ENCODE assay signal across 19 cellular contexts in genomic region chr10:11748866-11749265, GRCh38. TPM values are rescaled to one million over a fixed set of nuclear protein-coding genes. Genes with fewer than 3 reads are reported as not detected.
DNase-seq lines count a peak whose midpoint lies in the region; TF ChIP-seq lines count a peak whose summit lies in the region.
"Had no signal": no experiment of that assay in that cellular context is flagged by ENCODE, and none has a peak within 500 bp of the region (broad histone marks: within the 10 kb centered on the region; RNA-seq: fewer than 3 reads in every experiment).

No MANE protein-coding gene starts in this region.

- peak overlapping the region; percentile 21 for H3K27ac ChIP-seq in neutrophil
- H3K27ac ChIP-seq in spleen = peak overlapping the region in 2 of 8 donors; percentile 88 to 89
- H3K27ac ChIP-seq: 22Rv1; A549; BLaER1 treated with 17β-estradiol and CSF1 and Interleukin-3, amounts not matched to agents 10 nM and 100 nM had no signal

- WGBS in spleen, 5 donors = 75 to 79% (median 77%) methylated on average over 5 of the region's 5 CpGs

- peaks cover 20% of the 10 kb centered on the region for H3K36me3 ChIP-seq in neutrophil
- peaks cover 0 to 49% (median 4%) of the 10 kb centered on the region in 6 donors for H3K36me3 ChIP-seq in spleen

- H3K9me3 ChIP-seq in neutrophil (no peaks in the 10 kb centered on the region), spleen (no peaks in the 10 kb centered on the region)
- H3K9me3 ChIP-seq: A549; BLaER1 treated with 17β-estradiol and CSF1 and Interleukin-3, amounts not matched to agents 10 nM and 100 nM had no signal

- peaks cover 33 to 35% of the 10 kb centered on the region in 2 experiments for H3K4me1 ChIP-seq in neutrophil (ENCODE audit: control insufficient read depth in 1 of 2, insufficient read depth in 1 of 2, low read depth in 1 of 2, low read length in 1 of 2)
- H3K4me1 ChIP-seq in spleen = peaks cover 0 to 41% (median 4%) of the 10 kb centered on the region in 6 donors
- H3K4me1 ChIP-seq: A549 had no signal

- no peaks in the 10 kb centered on the region for H3K9me3 Mint-ChIP-seq in activated CD4-positive, alpha-beta memory T cell treated with anti-CD3 and anti-CD28 coated beads for 36 hours
- H3K9me3 Mint-ChIP-seq in activated CD4-positive, alpha-beta memory T cell treated with anti-CD3 and anti-CD28 coated beads, Interleukin-2, amount 10 ng/mL, durations not matched to agents 7 days and 5 days = no peaks in the 10 kb centered on the region
- H3K9me3 Mint-ChIP-seq: CD8-positive, alpha-beta T cell; H9 had no signal

- DNase-seq in activated CD4-positive, alpha-beta memory T cell treated with anti-CD3 and anti-CD28 coated beads for 36 hours = peak; percentile 1
- DNase-seq in activated CD4-positive, alpha-beta memory T cell treated with anti-CD3 and anti-CD28 coated beads, Interleukin-2, amount 10 ng/mL, durations not matched to agents 7 days and 5 days = no peak
- DNase-seq in spleen (peak; percentile 22), NCI-H345 (lab: John Stamatoyannopoulos, UW) (no peak), superior temporal gyrus (ENCODE audit: extremely low spot score) (no peak), AG08396 (ENCODE audit: low spot score) (no peak)
- DNase-seq: CD8-positive, alpha-beta T cell; DMS 273 treated with DMSO at 0.1 percent for 48 hours; DMS53; DND-41; EL; IMR-90 had no signal

- H3K4me3 Mint-ChIP-seq in activated CD4-positive, alpha-beta memory T cell treated with anti-CD3 and anti-CD28 coated beads for 36 hours = no peak overlapping the region
- no peak overlapping the region for H3K4me3 Mint-ChIP-seq in activated CD4-positive, alpha-beta memory T cell treated with anti-CD3 and anti-CD28 coated beads, Interleukin-2, amount 10 ng/mL, durations not matched to agents 7 days and 5 days
- H3K4me3 Mint-ChIP-seq: B cell; CD8-positive, alpha-beta T cell; H9 had no signal

- TF ChIP-seq POLR2A in spleen (IDR thresholded peaks at IDR 0.05) = no peak

- H3K27me3 ChIP-seq in neutrophil (peaks cover 6% of the 10 kb centered on the region), spleen (replicated peaks in 1 of 7) (no peaks in the 10 kb centered on the region)
- H3K27me3 ChIP-seq: BLaER1 treated with 17β-estradiol and CSF1 and Interleukin-3, amounts not matched to agents 10 nM and 100 nM had no signal

- H3K4me1 Mint-ChIP-seq in activated CD4-positive, alpha-beta memory T cell treated with anti-CD3 and anti-CD28 coated beads for 36 hours (ENCODE audit: low read depth) = no peaks in the 10 kb centered on the region
- H3K4me1 Mint-ChIP-seq in activated CD4-positive, alpha-beta memory T cell treated with anti-CD3 and anti-CD28 coated beads, Interleukin-2, amount 10 ng/mL, durations not matched to agents 7 days and 5 days = no peaks in the 10 kb centered on the region
- H3K4me1 Mint-ChIP-seq: B cell, H9 had no signal

- POLR2A ChIA-PET in activated CD4-positive, alpha-beta memory T cell treated with anti-CD3 and anti-CD28 coated beads for 36 hours (lab: Charles Lee) = no interaction called here
- POLR2A ChIA-PET in activated CD4-positive, alpha-beta memory T cell treated with anti-CD3 and anti-CD28 coated beads, Interleukin-2, amount 10 ng/mL, durations not matched to agents 7 days and 5 days (lab: Charles Lee) = no interaction called here

- intact Hi-C loops in activated CD4-positive, alpha-beta memory T cell treated with anti-CD3 and anti-CD28 coated beads for 36 hours (cut with micrococcal nuclease) = no loop called here
- intact Hi-C loops in spleen (cut with DNase I; ENCODE audit: low total_unique reads) = no loop called here

- no peaks in the 10 kb centered on the region for H3K36me3 Mint-ChIP-seq in activated CD4-positive, alpha-beta memory T cell treated with anti-CD3 and anti-CD28 coated beads for 36 hours
- H3K36me3 Mint-ChIP-seq in activated CD4-positive, alpha-beta memory T cell treated with anti-CD3 and anti-CD28 coated beads, Interleukin-2, amount 10 ng/mL, durations not matched to agents 7 days and 5 days (ENCODE audit: low read depth) = no peaks in the 10 kb centered on the region

- H3K4me3 ChIP-seq in neutrophil (ENCODE audit: low read depth in 1 of 2, low read length in 1 of 2) = no peak overlapping the region
- no peak overlapping the region for H3K4me3 ChIP-seq in spleen
- H3K4me3 ChIP-seq: A549; BLaER1 treated with 17β-estradiol and CSF1 and Interleukin-3, amounts not matched to agents 10 nM and 100 nM; GM12878 had no signal

- TF ChIP-seq CTCF in neutrophil (IDR thresholded peaks at IDR 0.05) = no peak
- TF ChIP-seq CTCF in spleen (IDR thresholded peaks at IDR 0.05 in 8 of 11, conservative IDR thresholded peaks at IDR 0.05 in 3 of 11) = no peak

- CTCF ChIA-PET in activated CD4-positive, alpha-beta memory T cell treated with anti-CD3 and anti-CD28 coated beads for 36 hours (lab: Charles Lee) = interaction anchor here (2.0 kb wide), 1 partner anchor 9 kb away, joined by 10 read pairs; no protein-coding TSS in a partner anchor
- CTCF ChIA-PET in activated CD4-positive, alpha-beta memory T cell treated with anti-CD3 and anti-CD28 coated beads, Interleukin-2, amount 10 ng/mL, durations not matched to agents 7 days and 5 days (lab: Charles Lee) = interaction anchor here (2.5 kb wide), 1 partner anchor 9 kb away, joined by 9 read pairs; no protein-coding TSS in a partner anchor

- H3K27ac Mint-ChIP-seq in activated CD4-positive, alpha-beta memory T cell treated with anti-CD3 and anti-CD28 coated beads for 36 hours = no peak overlapping the region
- H3K27ac Mint-ChIP-seq in activated CD4-positive, alpha-beta memory T cell treated with anti-CD3 and anti-CD28 coated beads, Interleukin-2, amount 10 ng/mL, durations not matched to agents 7 days and 5 days = no peak overlapping the region
- H3K27ac Mint-ChIP-seq: B cell; CD8-positive, alpha-beta T cell; H9 had no signal

- H3K27me3 Mint-ChIP-seq in activated CD4-positive, alpha-beta memory T cell treated with anti-CD3 and anti-CD28 coated beads for 36 hours = no peaks in the 10 kb centered on the region
- H3K27me3 Mint-ChIP-seq in activated CD4-positive, alpha-beta memory T cell treated with anti-CD3 and anti-CD28 coated beads, Interleukin-2, amount 10 ng/mL, durations not matched to agents 7 days and 5 days = peaks cover 17% of the 10 kb centered on the region
- H3K27me3 Mint-ChIP-seq: B cell had no signal

RNA-seq across cellular contexts. Expression of gene ECHDC3, which starts 6.7 kb away (rescaled TPM):
- 1 to 10 TPM in 1 of 2 experiments, under 1 TPM in 1; 0.76 to 1.4 TPM for total RNA-seq in activated CD4-positive, alpha-beta memory T cell treated with anti-CD3 and anti-CD28 coated beads for 36 hours
- not detected for total RNA-seq in activated CD4-positive, alpha-beta memory T cell treated with anti-CD3 and anti-CD28 coated beads, Interleukin-2, amount 10 ng/mL, durations not matched to agents 7 days and 5 days
- 10 to 100 TPM; 10.5 to 49.7 (median 21.4) TPM for total RNA-seq in spleen
- 10 to 100 TPM in 2 of 3 donors, 1 to 10 TPM in 1; 5.6 to 14.8 (median 12.5) TPM for polyA plus RNA-seq in spleen

Comparison
In these comparisons a context has a peak if more than half of its experiments do, and no peak if none do; other contexts are left out.
1. DNase-seq: peak in activated CD4-positive, alpha-beta memory T cell treated with anti-CD3 and anti-CD28 coated beads for 36 hours (single experiment) and spleen (single experiment); none in activated CD4-positive, alpha-beta memory T cell treated with anti-CD3 and anti-CD28 coated beads, Interleukin-2, amount 10 ng/mL, durations not matched to agents 7 days and 5 days (single experiment), NCI-H345 (single experiment), superior temporal gyrus (single experiment) and AG08396 (single experiment).
2. RNA of gene ECHDC3, which starts 6.7 kb away (total RNA-seq): 10.5 to 49.7 TPM in spleen; 0.76 to 1.4 TPM in activated CD4-positive, alpha-beta memory T cell treated with anti-CD3 and anti-CD28 coated beads for 36 hours and not detected in activated CD4-positive, alpha-beta memory T cell treated with anti-CD3 and anti-CD28 coated beads, Interleukin-2, amount 10 ng/mL, durations not matched to agents 7 days and 5 days; every median in the first group is over 4 times any median in the second.